Comparison of ENCODE assay signal across 32 cellular contexts in the genomic region with DNA sequence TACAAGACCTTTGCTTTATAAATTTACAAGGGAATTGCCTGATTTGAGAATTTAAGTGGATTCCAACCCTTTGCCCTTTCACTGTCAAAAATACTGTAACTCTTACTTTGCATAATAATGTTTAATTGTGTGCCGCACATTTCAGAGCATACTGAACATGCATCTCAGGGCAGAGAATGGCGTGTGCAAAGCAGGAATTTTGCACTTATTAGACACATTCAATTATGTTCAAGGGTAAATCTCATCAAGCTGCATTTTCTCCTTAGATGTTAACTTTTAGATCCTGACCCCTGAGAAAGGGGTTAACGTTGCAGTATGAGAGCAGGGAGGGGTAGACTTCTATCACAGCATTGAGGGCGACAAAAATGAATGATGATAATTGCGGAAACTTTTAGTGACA.
"Had no signal": no experiment of that assay in that cellular context is flagged by ENCODE, and none has a peak within 500 bp of the region (broad histone marks: within the 10 kb centered on the region; RNA-seq: fewer than 3 reads in every experiment).

No MANE protein-coding gene starts in this region.

- H3K4me1 ChIP-seq: adrenal gland, ascending aorta, breast epithelium had no signal

- FAIRE-seq: astrocyte, bronchial epithelial cell had no signal

- H3K9me3 ChIP-seq: adrenal gland, ascending aorta, body of pancreas, breast epithelium had no signal

- H3K27me3 ChIP-seq: adrenal gland, ascending aorta, body of pancreas, brain microvascular endothelial cell, breast epithelium, cardiac muscle cell had no signal

- H3K36me3 ChIP-seq: adrenal gland, ascending aorta, brain microvascular endothelial cell, breast epithelium, cardiac muscle cell had no signal

- H3K4me3 ChIP-seq: adrenal gland, ascending aorta, body of pancreas, breast epithelium, cardiac muscle cell had no signal

- DNase-seq: activated effector memory CD4-positive, alpha-beta T cell treated with anti-CD3 and anti-CD28 coated beads, Interleukin-2, amount 50 U/mL, for 16 hours; activated effector memory CD4-positive, alpha-beta T cell treated with Interleukin-2 at 50 U/mL for 16 hours; activated gamma-delta T cell; activated gamma-delta T cell treated with Interleukin-2 at 50 U/mL for 16 hours; activated naive CD4-positive, alpha-beta T cell; activated naive CD4-positive, alpha-beta T cell treated with anti-CD3 and anti-CD28 coated beads for 36 hours; activated naive CD4-positive, alpha-beta T cell treated with anti-CD3 and anti-CD28 coated beads, Interleukin-2, amount 10 ng/mL, durations not matched to agents 7 days and 5 days; activated naive CD4-positive, alpha-beta T cell treated with anti-CD3 and anti-CD28 coated beads, Interleukin-2, amount 50 U/mL, for 16 hours; activated naive CD4-positive, alpha-beta T cell treated with Interleukin-2 at 50 U/mL for 16 hours; activated naive CD8-positive, alpha-beta T cell treated with anti-CD3 and anti-CD28 coated beads for 36 hours; activated naive CD8-positive, alpha-beta T cell treated with anti-CD3 and anti-CD28 coated beads, Interleukin-2, amount 10 ng/mL, durations not matched to agents 7 days and 5 days; activated naive CD8-positive, alpha-beta T cell treated with anti-CD3 and anti-CD28 coated beads, Interleukin-2, amount 50 U/mL, for 24 hours; activated T-cell treated with anti-CD3 and anti-CD28 coated beads, Interleukin-2, amount 50 U/mL, for 24 hours; activated T-cell treated with anti-CD3 and anti-CD28 coated beads, Interleukin-2, amount 50 U/mL, for 4 hours; activated T-cell treated with anti-CD3 and anti-CD28 coated beads, Interleukin-2, amount 50 U/mL, for 48 hours; activated T-cell treated with anti-CD3 and anti-CD28 coated beads, Interleukin-2, amount 50 U/mL, for 72 hours; adrenal gland; amniotic stem cell; amygdala; anterior cingulate cortex; body of pancreas; brain microvascular endothelial cell; caudate nucleus; central memory CD4-positive, alpha-beta T cell; cerebellar nuclear complex had no signal

- ATAC-seq: activated naive CD4-positive, alpha-beta T cell treated with anti-CD3 and anti-CD28 coated beads, Interleukin-2, amount 50 U/mL, for 72 hours; activated naive CD8-positive, alpha-beta T cell treated with anti-CD3 and anti-CD28 coated beads, Interleukin-2, amount 50 U/mL, for 24 hours; activated T-cell treated with anti-CD3 and anti-CD28 coated beads, Interleukin-2, amount 50 U/mL, for 4 hours; activated T-cell treated with anti-CD3 and anti-CD28 coated beads, Interleukin-2, amount 50 U/mL, for 72 hours; activated T-helper 17 cell treated with anti-CD3 and anti-CD28 coated beads, Interleukin-2, amount 50 U/mL, for 72 hours; body of pancreas had no signal
